ENCODE assay signal across 31 cellular contexts in the genomic region with DNA sequence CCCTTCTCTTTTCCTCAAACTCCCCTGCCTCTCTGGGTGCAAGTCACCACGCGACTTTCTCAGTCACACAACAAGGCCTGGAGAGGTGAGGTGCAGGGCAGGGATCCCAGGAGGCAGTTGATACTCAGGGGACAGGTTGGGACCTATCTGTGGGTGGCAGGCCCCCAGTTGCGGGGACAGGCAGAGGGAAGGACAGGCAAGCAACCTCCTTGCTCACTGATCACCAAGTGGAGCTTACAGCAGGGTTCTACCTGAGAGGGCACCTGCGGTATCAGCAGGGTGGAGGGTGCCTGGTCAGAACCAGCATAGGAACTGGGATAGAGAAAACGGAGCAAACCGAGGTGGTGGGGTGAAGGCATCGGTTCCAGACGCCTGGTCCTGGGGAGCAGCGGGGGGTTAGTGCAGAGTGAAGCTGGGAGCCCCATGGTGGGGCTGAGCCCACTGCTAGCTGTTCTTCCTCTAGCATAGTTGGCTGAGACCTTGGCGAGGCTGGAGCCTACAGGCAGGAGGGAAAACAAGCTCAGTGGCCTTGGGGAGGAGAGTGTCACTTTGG. TPM values are rescaled to one million over a fixed set of nuclear protein-coding genes. Genes with fewer than 3 reads are reported as not detected.
"Had no signal": no experiment of that assay in that cellular context is flagged by ENCODE, and none has a peak within 500 bp of the region (broad histone marks: within the 10 kb centered on the region; RNA-seq: fewer than 3 reads in every experiment).

No MANE protein-coding gene starts in this region.

- H3K4me3 ChIP-seq: cardiac muscle cell, SJCRH30, SK-N-MC had no signal

- H3K27ac Mint-ChIP-seq: activated CD4-positive, alpha-beta memory T cell treated with anti-CD3 and anti-CD28 coated beads for 36 hours; activated naive CD4-positive, alpha-beta T cell treated with anti-CD3 and anti-CD28 coated beads, Interleukin-2, amount 10 ng/mL, durations not matched to agents 7 days and 5 days; activated naive CD8-positive, alpha-beta T cell treated with anti-CD3 and anti-CD28 coated beads for 36 hours; activated T-helper 17 cell treated with anti-CD3 and anti-CD28 coated beads, Interleukin-2, amount 50 U/mL, for 72 hours; WTC11 had no signal

- H3K27me3 ChIP-seq: brain microvascular endothelial cell, cardiac muscle cell, SJCRH30 had no signal

- H3K4me1 Mint-ChIP-seq: activated naive CD8-positive, alpha-beta T cell treated with anti-CD3 and anti-CD28 coated beads for 36 hours; activated T-helper 17 cell treated with anti-CD3 and anti-CD28 coated beads, Interleukin-2, amount 50 U/mL, for 72 hours; central memory CD8-positive, alpha-beta T cell; IgD-negative memory B cell; WTC11 had no signal

- H3K4me1 ChIP-seq: SJCRH30 had no signal

- H3K27ac ChIP-seq: brain microvascular endothelial cell, cardiac muscle cell, SJCRH30, SK-N-MC had no signal

- H3K36me3 Mint-ChIP-seq: activated CD4-positive, alpha-beta memory T cell treated with anti-CD3 and anti-CD28 coated beads for 36 hours; activated naive CD4-positive, alpha-beta T cell treated with anti-CD3 and anti-CD28 coated beads, Interleukin-2, amount 10 ng/mL, durations not matched to agents 7 days and 5 days; activated naive CD8-positive, alpha-beta T cell treated with anti-CD3 and anti-CD28 coated beads for 36 hours; IgD-negative memory B cell; WTC11 had no signal

- H3K27me3 Mint-ChIP-seq: activated CD4-positive, alpha-beta memory T cell treated with anti-CD3 and anti-CD28 coated beads for 36 hours; activated naive CD8-positive, alpha-beta T cell treated with anti-CD3 and anti-CD28 coated beads for 36 hours; activated T-helper 17 cell treated with anti-CD3 and anti-CD28 coated beads, Interleukin-2, amount 50 U/mL, for 72 hours; central memory CD8-positive, alpha-beta T cell; IgD-negative memory B cell had no signal

- H3K9me3 Mint-ChIP-seq: activated CD4-positive, alpha-beta memory T cell treated with anti-CD3 and anti-CD28 coated beads for 36 hours; activated naive CD8-positive, alpha-beta T cell treated with anti-CD3 and anti-CD28 coated beads for 36 hours; activated T-helper 17 cell treated with anti-CD3 and anti-CD28 coated beads, Interleukin-2, amount 50 U/mL, for 72 hours; central memory CD8-positive, alpha-beta T cell had no signal

- DNase-seq: activated CD4-positive, alpha-beta memory T cell treated with anti-CD3 and anti-CD28 coated beads for 36 hours; activated CD4-positive, alpha-beta T cell treated with anti-CD3 and anti-CD28 coated beads for 4 hours; activated CD4-positive, alpha-beta T cell treated with anti-CD3 and anti-CD28 coated beads, Interleukin-2, amount 50 U/mL, for 1 hour; activated CD4-positive, CD25-positive, alpha-beta regulatory T cell treated with anti-CD3 and anti-CD28 coated beads, Interleukin-2, amount 50 U/mL, for 72 hours; activated CD8-positive, alpha-beta memory T cell treated with anti-CD3 and anti-CD28 coated beads, Interleukin-2, amount 50 U/mL, for 4 hours; activated gamma-delta T cell treated with Interleukin-2 at 50 U/mL for 16 hours; activated naive CD4-positive, alpha-beta T cell treated with anti-CD3 and anti-CD28 coated beads, Interleukin-2, amount 10 ng/mL, durations not matched to agents 7 days and 5 days; activated naive CD8-positive, alpha-beta T cell treated with anti-CD3 and anti-CD28 coated beads for 36 hours; activated T-cell treated with anti-CD3 and anti-CD28 coated beads for 4 hours; activated T-cell treated with anti-CD3 and anti-CD28 coated beads, Interleukin-2, amount 50 U/mL, for 48 hours; amniotic stem cell; aorta; brain microvascular endothelial cell; Karpas-422; KBM-7; NCI-H1105; NCI-H1417 treated with DMSO at 0.1 percent for 48 hours; NCI-H1930; NCI-H2081 treated with DMSO at 0.1 percent for 48 hours; NCI-H226; NCI-H524 treated with DMSO at 0.1 percent for 48 hours; SHP77; SJCRH30 had no signal

- H3K9me3 ChIP-seq: SJCRH30 had no signal

- H3K36me3 ChIP-seq: brain microvascular endothelial cell, cardiac muscle cell, SJCRH30 had no signal

- H3K4me3 Mint-ChIP-seq: activated CD4-positive, alpha-beta memory T cell treated with anti-CD3 and anti-CD28 coated beads for 36 hours; activated naive CD4-positive, alpha-beta T cell treated with anti-CD3 and anti-CD28 coated beads, Interleukin-2, amount 10 ng/mL, durations not matched to agents 7 days and 5 days; activated naive CD8-positive, alpha-beta T cell treated with anti-CD3 and anti-CD28 coated beads for 36 hours; activated T-helper 17 cell treated with anti-CD3 and anti-CD28 coated beads, Interleukin-2, amount 50 U/mL, for 72 hours; central memory CD8-positive, alpha-beta T cell; IgD-negative memory B cell; WTC11 had no signal

- ATAC-seq: activated T-helper 17 cell treated with anti-CD3 and anti-CD28 coated beads, Interleukin-2, amount 50 U/mL, for 72 hours; Panc1; WTC11 had no signal

RNA-seq across cellular contexts. Expression of gene TENT5C, which starts 24.4 kb away (rescaled TPM):
- total RNA-seq: MCF 10A had no signal
